1 cellular context compared by ENCODE assay signal in the genomic region with DNA sequence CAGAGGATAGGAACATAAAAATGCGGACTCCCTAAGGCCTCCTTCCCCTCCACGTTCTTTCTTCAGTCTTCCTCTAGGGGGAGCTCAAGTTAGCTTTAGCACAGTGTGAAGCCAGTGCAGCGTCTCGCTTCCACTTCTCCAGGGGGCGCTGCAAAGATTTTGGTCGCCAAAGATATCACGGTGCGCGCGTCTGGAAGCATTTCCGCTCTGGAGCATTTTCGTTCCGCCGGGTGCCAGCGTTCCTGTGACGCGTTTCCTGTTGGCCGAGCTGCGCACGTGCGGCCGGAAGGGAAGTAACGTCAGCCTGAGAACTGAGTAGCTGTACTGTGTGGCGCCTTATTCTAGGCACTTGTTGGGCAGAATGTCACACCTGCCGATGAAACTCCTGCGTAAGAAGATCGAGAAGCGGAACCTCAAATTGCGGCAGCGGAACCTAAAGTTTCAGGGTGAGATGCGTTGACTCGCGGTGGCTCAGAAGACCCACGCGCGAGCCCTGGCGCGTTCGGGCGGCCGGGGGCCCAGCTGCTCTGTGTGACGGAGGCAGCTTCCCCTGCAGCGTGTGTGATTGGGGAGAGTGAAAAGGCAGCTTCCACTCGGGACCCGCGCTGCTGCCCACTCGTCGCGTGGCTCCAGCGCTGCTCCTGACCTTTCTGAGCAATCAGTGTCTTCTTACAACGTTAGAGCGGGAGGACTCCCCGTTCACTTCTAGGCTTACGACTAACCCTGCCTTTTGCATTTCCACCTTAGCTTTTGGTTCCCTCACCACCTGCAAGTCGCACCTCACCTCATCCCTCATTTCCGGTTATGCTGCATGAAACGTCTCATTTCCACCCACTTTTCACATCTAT.
TF ChIP-seq lines count a peak whose summit lies in the region.

TSS of gene DDX18 (plus strand) at position 275 of the 848 bp plus-strand sequence. CDS start at position 362, 87 bp downstream.

TF ChIP-seq in HepG2, 621 proteins besides CTCF, POLR2A, EP300 and RAD21 (continued from another document and continues in another):
- TF ChIP-seq IRF2 (CRISPR knock-in tag; IDR thresholded peaks at IDR 0.05) (peak; percentile 97), TFAP4 (IDR thresholded peaks at IDR 0.05; ENCODE audit: borderline replicate concordance, low read depth) (peak; percentile 29; the same call in 1 of the 2 replicates), JUN (CRISPR knock-in tag; IDR thresholded peaks at IDR 0.05) (peak; percentile 71), ZNF446 (CRISPR knock-in tag; IDR thresholded peaks at IDR 0.05) (no peak), RERE (CRISPR knock-in tag; IDR thresholded peaks at IDR 0.05; ENCODE audit: low read depth) (no peak), HOXA5 (CRISPR knock-in tag; IDR thresholded peaks at IDR 0.05) (peak; percentile 95), ZNF24 (IDR thresholded peaks at IDR 0.05) (peak; percentile 76; the same call in 1 of the 2 replicates), ZNF468 (CRISPR knock-in tag; IDR thresholded peaks at IDR 0.05) (no peak), ZKSCAN8 (CRISPR knock-in tag; IDR thresholded peaks at IDR 0.05; ENCODE audit: borderline replicate concordance) (peak; percentile 95), CC2D1A (CRISPR knock-in tag; IDR thresholded peaks at IDR 0.05) (0 out of 2 replicates have a peak, but pooled peaks have one; percentile 76), MIER3 (CRISPR knock-in tag; IDR thresholded peaks at IDR 0.05; ENCODE audit: borderline replicate concordance) (peak; percentile 77; the same call in 1 of the 2 replicates), NFE2L1 (CRISPR knock-in tag; IDR thresholded peaks at IDR 0.05; ENCODE audit: borderline replicate concordance) (no peak), BRD4 (CRISPR knock-in tag; IDR thresholded peaks at IDR 0.05) (0 out of 2 replicates have a peak, but pooled peaks have one; percentile 36), DMAP1 (CRISPR knock-in tag; IDR thresholded peaks at IDR 0.05) (peak; percentile 99), KLF13 (CRISPR knock-in tag; IDR thresholded peaks at IDR 0.05) (no peak), ZNF652 (CRISPR knock-in tag; IDR thresholded peaks at IDR 0.05; ENCODE audit: borderline replicate concordance, low read depth) (peak; percentile 49; the same call in 1 of the 2 replicates), ZNF619 (CRISPR knock-in tag; IDR thresholded peaks at IDR 0.05) (peak; percentile 97; the same call in 1 of the 2 replicates), TCF7 (IDR thresholded peaks at IDR 0.05; ENCODE audit: low read depth) (no peak), AKAP8 (CRISPR knock-in tag; IDR thresholded peaks at IDR 0.05) (peak; percentile 86), ZNF235 (CRISPR knock-in tag; IDR thresholded peaks at IDR 0.05; ENCODE audit: borderline replicate concordance) (peak; percentile 96), ZNF75D (CRISPR knock-in tag; IDR thresholded peaks at IDR 0.05; ENCODE audit: borderline replicate concordance) (no peak), ZBED4 (CRISPR knock-in tag; IDR thresholded peaks at IDR 0.05; ENCODE audit: borderline replicate concordance) (0 out of 2 replicates have a peak, but pooled peaks have one; percentile 40), HMGA1 (CRISPR knock-in tag; conservative IDR thresholded peaks at IDR 0.05) (no peak), RELA (CRISPR knock-in tag; IDR thresholded peaks at IDR 0.05) (peak; percentile 57; the same call in 1 of the 2 replicates), SKI (IDR thresholded peaks at IDR 0.05; ENCODE audit: partially characterized antibody) (peak; percentile 60), WIZ (CRISPR knock-in tag; IDR thresholded peaks at IDR 0.05) (peak; percentile 91; the same call in 1 of the 2 replicates), ZSCAN5A (CRISPR knock-in tag; IDR thresholded peaks at IDR 0.05; ENCODE audit: borderline replicate concordance) (peak; percentile 91; the same call in 1 of the 2 replicates), ONECUT2 (CRISPR knock-in tag; IDR thresholded peaks at IDR 0.05) (0 out of 2 replicates have a peak, but pooled peaks have one; percentile 26), MEIS2 (CRISPR knock-in tag; IDR thresholded peaks at IDR 0.05) (no peak), ZFP91 (CRISPR knock-in tag; IDR thresholded peaks at IDR 0.05; ENCODE audit: borderline replicate concordance) (peak; percentile 94), KDM2A (CRISPR knock-in tag; IDR thresholded peaks at IDR 0.05; ENCODE audit: borderline replicate concordance, low read depth) (peak; percentile 99), ZFP82 (CRISPR knock-in tag; IDR thresholded peaks at IDR 0.05; ENCODE audit: borderline replicate concordance) (no peak), ZBTB8A (CRISPR knock-in tag; IDR thresholded peaks at IDR 0.05; ENCODE audit: borderline replicate concordance, low read depth) (no peak), ZNF530 (CRISPR knock-in tag; IDR thresholded peaks at IDR 0.05; ENCODE audit: low read depth) (no peak), RNF2 (conservative IDR thresholded peaks at IDR 0.05; ENCODE audit: low read depth) (peak; percentile 92), NFYC (CRISPR knock-in tag; IDR thresholded peaks at IDR 0.05) (peak; percentile 52), KMT2A (CRISPR knock-in tag; IDR thresholded peaks at IDR 0.05) (peak; percentile 98), SPEN (CRISPR knock-in tag; IDR thresholded peaks at IDR 0.05; ENCODE audit: low read depth) (peak; percentile 99), SUZ12 (IDR thresholded peaks at IDR 0.05; ENCODE audit: low read depth, low read length) (no peak), HNRNPLL (IDR thresholded peaks at IDR 0.05; ENCODE audit: low read depth, low read length, poor library complexity, severe bottlenecking) (peak; percentile 82), XRCC5 (optimal IDR thresholded peaks at IDR 0.05; ENCODE audit: low read length) (peak; percentile 100), RBM22 (optimal IDR thresholded peaks at IDR 0.05; ENCODE audit: low read length) (no peak), GTF3A (CRISPR knock-in tag; conservative IDR thresholded peaks at IDR 0.05) (peak; percentile 94), ZNF296 (CRISPR knock-in tag; conservative IDR thresholded peaks at IDR 0.05) (no peak), STAG1 (CRISPR knock-in tag; IDR thresholded peaks at IDR 0.05) (peak; percentile 79), KAT8 (CRISPR knock-in tag; IDR thresholded peaks at IDR 0.05) (peak; percentile 99), SP2 (CRISPR knock-in tag; IDR thresholded peaks at IDR 0.05) (peak; percentile 68), ZNF264 (CRISPR knock-in tag; IDR thresholded peaks at IDR 0.05) (peak; percentile 93), ZNF136 (CRISPR knock-in tag; IDR thresholded peaks at IDR 0.05; ENCODE audit: low read depth) (peak; percentile 99), ZNF556 (CRISPR knock-in tag; IDR thresholded peaks at IDR 0.05; ENCODE audit: borderline replicate concordance) (peak; percentile 99), ZNF335 (CRISPR knock-in tag; IDR thresholded peaks at IDR 0.05) (peak; percentile 90), NR2C2 (CRISPR knock-in tag; IDR thresholded peaks at IDR 0.05; ENCODE audit: borderline replicate concordance) (peak; percentile 96), ZNF276 (CRISPR knock-in tag; IDR thresholded peaks at IDR 0.05; ENCODE audit: low read depth) (0 out of 2 replicates have a peak, but pooled peaks have one; percentile 67)
